Comparison of ENCODE assay signal across 1 cellular context in the genomic region with DNA sequence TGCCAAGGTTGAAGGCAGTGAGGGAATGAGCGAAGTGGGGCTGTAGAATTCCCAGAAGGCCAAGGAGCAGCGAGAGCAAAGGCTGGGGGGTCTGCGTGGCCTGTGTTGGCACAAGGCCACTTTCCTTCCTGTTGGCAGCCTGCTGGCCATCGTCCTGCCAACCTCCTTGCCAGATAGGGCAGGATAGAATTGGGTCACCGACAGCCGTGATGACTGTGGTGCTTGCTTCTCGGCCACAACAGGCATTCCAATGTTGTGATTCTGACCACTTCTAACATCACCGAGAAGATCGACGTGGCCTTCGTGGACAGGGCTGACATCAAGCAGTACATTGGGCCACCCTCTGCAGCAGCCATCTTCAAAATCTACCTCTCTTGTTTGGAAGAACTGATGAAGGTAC.
TF ChIP-seq lines count a peak whose summit lies in the region.

No MANE protein-coding gene starts in this region.

TF ChIP-seq in HCT116, 20 proteins besides CTCF, POLR2A, EP300 and RAD21:
- TF ChIP-seq, protein P1, sequence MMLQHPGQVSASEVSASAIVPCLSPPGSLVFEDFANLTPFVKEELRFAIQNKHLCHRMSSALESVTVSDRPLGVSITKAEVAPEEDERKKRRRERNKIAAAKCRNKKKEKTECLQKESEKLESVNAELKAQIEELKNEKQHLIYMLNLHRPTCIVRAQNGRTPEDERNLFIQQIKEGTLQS (IDR thresholded peaks at IDR 0.05): no peak
- TF ChIP-seq CEBPB (IDR thresholded peaks at IDR 0.05; ENCODE audit: low read depth) (no peak), SIN3A (IDR thresholded peaks at IDR 0.05; ENCODE audit: low read depth) (peak; percentile 32; the same call in 1 of the 2 replicates), SRF (IDR thresholded peaks at IDR 0.05; ENCODE audit: low read depth) (no peak)
- TF ChIP-seq, protein P2, sequence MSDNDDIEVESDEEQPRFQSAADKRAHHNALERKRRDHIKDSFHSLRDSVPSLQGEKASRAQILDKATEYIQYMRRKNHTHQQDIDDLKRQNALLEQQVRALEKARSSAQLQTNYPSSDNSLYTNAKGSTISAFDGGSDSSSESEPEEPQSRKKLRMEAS (IDR thresholded peaks at IDR 0.05): no peak
